Comparison of ENCODE assay signal across 8 cellular contexts in the genomic region with DNA sequence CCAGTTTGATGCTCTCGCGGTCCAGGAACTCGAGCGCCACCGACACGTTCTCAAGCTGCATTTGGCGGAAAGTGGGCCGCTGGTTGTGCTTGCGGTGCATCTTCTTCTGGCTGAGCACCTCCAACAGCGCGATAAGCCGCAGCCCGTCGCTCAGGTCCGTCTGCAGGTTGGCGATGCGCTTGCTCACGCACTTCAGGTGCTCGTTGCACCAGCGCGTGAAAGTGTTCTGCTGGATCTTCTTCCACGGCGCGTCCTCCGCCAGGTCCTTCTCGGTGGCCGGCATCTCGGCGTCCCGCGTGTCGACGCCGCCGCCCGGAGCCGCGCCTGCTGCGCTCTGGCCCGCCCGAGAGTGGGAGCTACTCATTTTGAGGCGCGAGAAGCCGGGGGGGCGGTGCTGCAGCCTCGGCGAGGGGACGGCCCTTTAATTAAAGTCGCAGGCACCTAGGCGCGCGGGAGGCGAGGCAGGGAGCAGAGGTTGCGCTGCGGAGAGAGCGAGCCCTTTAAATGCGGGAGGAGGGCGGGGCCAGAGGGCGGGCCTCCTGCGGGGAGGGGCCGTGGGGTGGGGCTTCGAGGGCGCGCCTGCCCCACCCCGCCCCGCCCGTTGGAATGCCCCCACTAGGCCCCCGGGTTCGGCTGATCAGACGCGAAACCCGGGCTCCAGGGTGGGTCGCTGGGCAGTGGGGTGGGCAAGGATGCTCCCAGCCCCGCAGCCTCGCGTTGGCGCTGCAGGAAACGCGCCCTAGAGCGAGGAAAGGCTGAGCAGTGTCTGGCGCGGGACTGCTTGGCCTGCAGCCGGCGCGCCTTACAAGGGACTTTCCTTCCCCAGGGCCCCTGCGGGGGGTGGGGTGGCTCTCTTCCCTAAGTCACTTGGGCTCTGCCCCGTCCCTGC. TPM values are rescaled to one million over a fixed set of nuclear protein-coding genes. Genes with fewer than 3 reads are reported as not detected.
DNase-seq lines count a peak whose midpoint lies in the region; TF ChIP-seq lines count a peak whose summit lies in the region.

No MANE protein-coding gene starts in this region.

- peak overlapping the region; percentile 99 for H3K9ac ChIP-seq in ES-I3 (ENCODE audit: low read depth, low read length)

- H3K27ac ChIP-seq in HEK293 (ENCODE audit: extremely low read depth, low read depth, low read length): peak overlapping the region; percentile 93
- peak overlapping the region; percentile 49 to 79 for H3K27ac ChIP-seq in ovary
- H3K27ac ChIP-seq in thymus (ENCODE audit: low read depth): peak overlapping the region; percentile 42

- CTCF ChIA-PET in HEK293 (lab: Yijun Ruan, JAX): no interaction called here

- peaks cover 10% of the 10 kb centered on the region for H3K4me1 Mint-ChIP-seq in activated naive CD4-positive, alpha-beta T cell treated with anti-CD3 and anti-CD28 coated beads, Interleukin-2, amount 50 U/mL, for 24 hours

- peak overlapping the region; percentile 68 for H3K4me3 ChIP-seq in HEK293 (ENCODE audit: low read depth, low read length)
- H3K4me3 ChIP-seq in ovary: peak overlapping the region; percentile 55
- peak overlapping the region; percentile 63 for H3K4me3 ChIP-seq in thymus (ENCODE audit: low read length)

- H3K27me3 ChIP-seq in ovary (no peaks in the 10 kb centered on the region), thymus (ENCODE audit: control insufficient read depth, insufficient read depth) (peaks cover 18% of the 10 kb centered on the region)

- TF ChIP-seq CTCF in HEK293 (tag by site-specific recombination; IDR thresholded peaks at IDR 0.05) (peak; percentile 46), ovary (IDR thresholded peaks at IDR 0.05) (peak in 1 of 3 donors; percentile 13)

- no peaks in the 10 kb centered on the region for H3K27me3 Mint-ChIP-seq in activated naive CD4-positive, alpha-beta T cell treated with anti-CD3 and anti-CD28 coated beads, Interleukin-2, amount 50 U/mL, for 24 hours

- peak overlapping the region; percentile 80 for H3K4me3 Mint-ChIP-seq in activated naive CD4-positive, alpha-beta T cell treated with anti-CD3 and anti-CD28 coated beads, Interleukin-2, amount 50 U/mL, for 24 hours

- peaks cover 13% of the 10 kb centered on the region; the same call in 1 of the 2 replicates for H3K4me1 ChIP-seq in ES-I3 (ENCODE audit: insufficient read depth, low read length)
- H3K4me1 ChIP-seq in HEK293 (ENCODE audit: control insufficient read depth, insufficient read depth, low read length): peaks cover 16% of the 10 kb centered on the region
- peaks cover 8% of the 10 kb centered on the region for H3K4me1 ChIP-seq in ovary (ENCODE audit: insufficient read depth)
- peaks cover 8% of the 10 kb centered on the region for H3K4me1 ChIP-seq in thymus (ENCODE audit: control insufficient read depth, insufficient read depth, low read length)

- TF ChIP-seq POLR2A in ovary (IDR thresholded peaks at IDR 0.05): peak; percentile 93

- peaks cover 22% of the 10 kb centered on the region for H3K36me3 ChIP-seq in ES-I3 (ENCODE audit: insufficient read depth, low read length)
- peaks cover 0 to 36% of the 10 kb centered on the region in 2 experiments; a peak in 1 of 3 replicates for H3K36me3 ChIP-seq in HEK293 (ENCODE audit: control insufficient read depth in 2 of 2, insufficient read depth in 1 of 2, low read length in 2 of 2)
- no peaks in the 10 kb centered on the region for H3K36me3 ChIP-seq in ovary
- H3K36me3 ChIP-seq in thymus (ENCODE audit: control insufficient read depth, insufficient read depth): peaks cover 16% of the 10 kb centered on the region

- TF ChIP-seq EP300 in ovary (IDR thresholded peaks at IDR 0.05): no peak

- DNase-seq in MV-4-11 (lab: John Stamatoyannopoulos, UW) (peak; percentile 85), SK-N-DZ (ENCODE audit: low spot score) (peak; percentile 93), head of caudate nucleus (peak; percentile 83 to 97 (median 93)), ovary (peak; percentile 91 to 95 (median 94))

- H3K9me3 ChIP-seq in ES-I3 (ENCODE audit: control insufficient read depth, insufficient read depth, low read length) (no peaks in the 10 kb centered on the region), HEK293 (ENCODE audit: control insufficient read depth, insufficient read depth, low read depth, low read length) (no peaks in the 10 kb centered on the region), ovary (no peaks in the 10 kb centered on the region), thymus (ENCODE audit: control insufficient read depth) (no peaks in the 10 kb centered on the region)

- 27 to 43% (median 34%) methylated on average over 77 to 87 of the region's 87 CpGs for whole genome bisulfite sequencing in ovary, 3 donors
- under 1% methylated on average over 87 of the region's 87 CpGs for WGBS in thymus

- no peak overlapping the region for H3K27ac Mint-ChIP-seq in activated naive CD4-positive, alpha-beta T cell treated with anti-CD3 and anti-CD28 coated beads, Interleukin-2, amount 50 U/mL, for 24 hours

- POLR2A ChIA-PET in HEK293 (lab: Yijun Ruan, JAX): interaction anchor here (0.6 to 4.3 kb wide), 33 partner anchors 9 to 577 kb away, joined by 3 to 48 read pairs (median 5); a partner anchor contains a TSS

- intact Hi-C loops in head of caudate nucleus (cut with DNase I): loop anchor here (10.0 kb wide), 1 partner anchor 164 kb away; no protein-coding TSS in a partner anchor
- intact Hi-C loops in ovary (cut with DNase I): no loop called here

- no peaks in the 10 kb centered on the region for H3K9me3 Mint-ChIP-seq in activated naive CD4-positive, alpha-beta T cell treated with anti-CD3 and anti-CD28 coated beads, Interleukin-2, amount 50 U/mL, for 24 hours

- H3K36me3 Mint-ChIP-seq in activated naive CD4-positive, alpha-beta T cell treated with anti-CD3 and anti-CD28 coated beads, Interleukin-2, amount 50 U/mL, for 24 hours: no peaks in the 10 kb centered on the region

TF ChIP-seq in HEK293, 187 proteins besides CTCF, POLR2A, EP300 and RAD21 (continues in another document):
- TF ChIP-seq IKZF3 (tag by site-specific recombination; IDR thresholded peaks at IDR 0.05) (no peak), ZNF202 (tag by site-specific recombination; IDR thresholded peaks at IDR 0.05; ENCODE audit: borderline replicate concordance) (no peak), ZNF112 (tag by site-specific recombination; IDR thresholded peaks at IDR 0.05) (no peak), ZNF416 (tag by site-specific recombination; IDR thresholded peaks at IDR 0.05) (no peak), ZNF621 (tag by site-specific recombination; IDR thresholded peaks at IDR 0.05) (no peak), ZNF530 (tag by site-specific recombination; IDR thresholded peaks at IDR 0.05; ENCODE audit: low read depth) (no peak), ZNF350 (tag by site-specific recombination; IDR thresholded peaks at IDR 0.05) (no peak), ZNF48 (tag by site-specific recombination; IDR thresholded peaks at IDR 0.05) (no peak), ZNF776 (tag by site-specific recombination; IDR thresholded peaks at IDR 0.05; ENCODE audit: borderline replicate concordance) (no peak), ZNF133 (tag by site-specific recombination; IDR thresholded peaks at IDR 0.05) (no peak), ZNF549 (tag by site-specific recombination; IDR thresholded peaks at IDR 0.05) (no peak), ZNF521 (tag by site-specific recombination; IDR thresholded peaks at IDR 0.05) (no peak), ZNF548 (tag by site-specific recombination; IDR thresholded peaks at IDR 0.05) (no peak), KLF8 (tag by site-specific recombination; IDR thresholded peaks at IDR 0.05) (peak; percentile 96), ZNF266 (tag by site-specific recombination; IDR thresholded peaks at IDR 0.05; ENCODE audit: low read depth) (no peak)
- TF ChIP-seq, protein P1, sequence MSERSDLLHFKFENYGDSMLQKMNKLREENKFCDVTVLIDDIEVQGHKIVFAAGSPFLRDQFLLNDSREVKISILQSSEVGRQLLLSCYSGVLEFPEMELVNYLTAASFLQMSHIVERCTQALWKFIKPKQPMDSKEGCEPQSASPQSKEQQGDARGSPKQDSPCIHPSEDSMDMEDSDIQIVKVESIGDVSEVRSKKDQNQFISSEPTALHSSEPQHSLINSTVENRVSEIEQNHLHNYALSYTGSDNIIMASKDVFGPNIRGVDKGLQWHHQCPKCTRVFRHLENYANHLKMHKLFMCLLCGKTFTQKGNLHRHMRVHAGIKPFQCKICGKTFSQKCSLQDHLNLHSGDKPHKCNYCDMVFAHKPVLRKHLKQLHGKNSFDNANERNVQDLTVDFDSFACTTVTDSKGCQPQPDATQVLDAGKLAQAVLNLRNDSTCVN (tag by site-specific recombination; optimal IDR thresholded peaks at IDR 0.05): peak; percentile 87

RNA-seq across cellular contexts. Expression of a gene that starts 3.3 kb away (rescaled TPM):
- polyA plus RNA-seq in SK-N-DZ (2014; cell fraction: cytosol; rRNA removed): 118 and 164 TPM in 2 replicates
- 267 and 369 TPM in 2 replicates for polyA plus RNA-seq in SK-N-DZ (2014; cell fraction: nucleus; rRNA removed)
- total RNA-seq in ovary: 1,000 to 10,000 TPM in 4 of 7 donors, 100 to 1,000 TPM in 3; 327 to 2,249 (median 1,321) TPM
- polyA plus RNA-seq in ovary (100 to 1,000 TPM; 378 to 647 TPM), thymus (412 TPM)

RNA-seq across cellular contexts. Expression of a gene that starts 8.0 kb away (rescaled TPM):
- polyA plus RNA-seq in SK-N-DZ (2014; cell fraction: cytosol; rRNA removed): 76.3 and 77.9 TPM in 2 replicates
- 63.6 and 71.0 TPM in 2 replicates for polyA plus RNA-seq in SK-N-DZ (2014; cell fraction: nucleus; rRNA removed)
- 100 to 1,000 TPM in 5 of 7 donors, 10 to 100 TPM in 2; 40.5 to 158 (median 107) TPM for total RNA-seq in ovary
- polyA plus RNA-seq in ovary (100 to 1,000 TPM in 1 of 2 donors, 10 to 100 TPM in 1; 55.1 to 146 TPM), thymus (110 TPM)

RNA-seq across cellular contexts. Expression of a gene that starts 27.1 kb away (rescaled TPM):
- polyA plus RNA-seq in SK-N-DZ (2014; cell fraction: cytosol; rRNA removed): 4,718 and 5,431 TPM in 2 replicates
- 2,533 and 5,089 TPM in 2 replicates for polyA plus RNA-seq in SK-N-DZ (2014; cell fraction: nucleus; rRNA removed)
- total RNA-seq in ovary: over 10,000 TPM in 1 of 7 donors, 1,000 to 10,000 TPM in 6; 6,380 to 12,508 (median 7,126) TPM
- polyA plus RNA-seq in ovary (over 10,000 TPM in 1 of 2 donors, 1,000 to 10,000 TPM in 1; 4,233 to 12,949 TPM), thymus (5,714 TPM)

RNA-seq across cellular contexts. Expression of a gene that starts 37.9 kb away (rescaled TPM):
- polyA plus RNA-seq in SK-N-DZ (2014; cell fraction: cytosol; rRNA removed): 15.5 and 17.3 TPM in 2 replicates
- polyA plus RNA-seq in SK-N-DZ (2014; cell fraction: nucleus; rRNA removed): 12.1 and 20.9 TPM in 2 replicates
- 10 to 100 TPM; 11.9 to 21.4 (median 18.1) TPM for total RNA-seq in ovary
- polyA plus RNA-seq in ovary (10 to 100 TPM; 13.0 to 16.1 TPM), thymus (23.0 TPM)

RNA-seq across cellular contexts. Expression of a gene that starts 40.2 kb away (rescaled TPM):
- 37.3 and 52.4 TPM in 2 replicates for polyA plus RNA-seq in SK-N-DZ (2014; cell fraction: cytosol; rRNA removed)
- 299 and 385 TPM in 2 replicates for polyA plus RNA-seq in SK-N-DZ (2014; cell fraction: nucleus; rRNA removed)
- total RNA-seq in ovary: 10 to 100 TPM; 31.3 to 62.1 (median 37.9) TPM
- polyA plus RNA-seq in ovary (10 to 100 TPM in 1 of 2 donors, 1 to 10 TPM in 1; 7.9 to 33.1 TPM), thymus (111 TPM)

Comparison
In these comparisons a context has a peak if more than half of its experiments do, and no peak if none do; other contexts are left out.
1. Peak in every context shown above with its lines: DNase-seq, H3K4me3 ChIP-seq and H3K27ac ChIP-seq.
2. H3K27ac ChIP-seq: peak in every context shown above with its lines; median percentile 93 in HEK293; 64 in ovary; 42 in thymus.